Comparison of ENCODE assay signal across 8 cellular contexts in the genomic region with DNA sequence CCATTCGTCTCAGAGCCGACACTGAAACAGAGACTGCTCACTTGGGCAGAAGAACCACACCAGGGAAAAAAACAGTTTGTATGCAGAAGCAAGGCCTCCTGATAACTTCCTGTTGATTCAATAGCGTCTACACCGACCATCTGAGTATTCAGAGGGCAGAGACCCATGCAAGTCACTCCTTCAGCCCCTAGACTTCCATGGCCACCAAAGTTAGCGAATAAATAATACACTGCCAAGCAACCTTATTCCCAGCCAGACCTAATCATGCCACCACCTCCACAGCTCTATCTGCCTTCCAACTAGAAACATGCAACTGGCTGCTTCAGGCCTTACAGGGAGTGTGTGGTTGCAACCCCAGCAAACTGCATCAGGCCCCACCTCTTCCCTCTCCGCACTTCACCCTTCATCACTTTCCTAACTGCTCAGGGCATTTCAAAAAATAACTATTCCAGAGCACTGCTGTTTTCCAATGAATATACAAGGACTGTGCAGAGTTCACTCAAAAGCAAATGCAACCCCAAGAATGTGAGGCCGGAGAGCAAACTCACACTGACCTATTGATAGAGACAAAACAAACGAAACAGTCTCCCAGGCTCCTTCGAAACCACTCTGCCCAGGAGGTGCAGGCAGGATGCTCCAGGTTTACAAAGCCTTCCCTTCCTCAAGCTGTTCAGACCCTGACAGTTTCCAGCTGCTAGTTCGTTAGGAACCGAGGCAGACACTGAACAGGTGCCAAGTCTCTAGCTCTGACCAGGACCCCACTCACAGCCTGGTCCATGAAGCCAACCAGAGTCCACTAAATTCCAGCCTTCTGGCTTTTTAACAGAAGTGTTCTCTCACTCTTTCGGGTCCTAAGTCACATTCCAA. TPM values are rescaled to one million over a fixed set of nuclear protein-coding genes. Genes with fewer than 3 reads are reported as not detected.
A peak's percentile ranks its signal among the peaks of the same experiment; 100 is the strongest.
DNase-seq lines count a peak whose midpoint lies in the region; ATAC-seq and TF ChIP-seq lines count a peak whose summit lies in the region.

No MANE protein-coding gene starts in this region.

- ATAC-seq in naive thymus-derived CD4-positive, alpha-beta T cell = no peak

- H3K9me3 ChIP-seq in colonic mucosa = no peaks in the 10 kb centered on the region
- H3K9me3 ChIP-seq in naive thymus-derived CD4-positive, alpha-beta T cell (ENCODE audit: control insufficient read depth in 2 of 3, low read length in 3 of 3) = no peaks in the 10 kb centered on the region

- H3K27me3 ChIP-seq in colonic mucosa = no peaks in the 10 kb centered on the region
- no peaks in the 10 kb centered on the region for H3K27me3 ChIP-seq in naive thymus-derived CD4-positive, alpha-beta T cell (ENCODE audit: control insufficient read depth in 2 of 2, insufficient read depth in 2 of 2, low read length in 2 of 2)

- peak overlapping the region in 1 of 2 donors; percentile 84 for H3K9ac ChIP-seq in colonic mucosa (ENCODE audit: low read depth in 2 of 2, low read length in 2 of 2)

- H3K4me1 ChIP-seq in colonic mucosa = peaks cover 45% of the 10 kb centered on the region
- H3K4me1 ChIP-seq in naive thymus-derived CD4-positive, alpha-beta T cell (ENCODE audit: control insufficient read depth in 2 of 2, insufficient read depth in 2 of 2, low read length in 2 of 2) = peaks cover 63 to 69% of the 10 kb centered on the region in 2 donors

- POLR2A ChIA-PET in naive thymus-derived CD4-positive, alpha-beta T cell (lab: Charles Lee) = interaction anchor here (0.5 to 1.8 kb wide), 7 partner anchors 9 to 1784 kb away, joined by 3 to 8 read pairs (median 4); partner anchors contain the start of genes HAPSTR1 and NUBP1

- H3K4me3 ChIP-seq in colonic mucosa = no peak overlapping the region
- H3K4me3 ChIP-seq in naive thymus-derived CD4-positive, alpha-beta T cell (ENCODE audit: low read length) = peak overlapping the region; percentile 24

- intact Hi-C loops in colonic mucosa (cut with DNase I) = loop anchor here (5.0 kb wide), 1 partner anchor 38 kb away; no protein-coding TSS in a partner anchor
- intact Hi-C loops in naive thymus-derived CD4-positive, alpha-beta T cell (cut with micrococcal nuclease) = loop anchor here (1.0 to 10.0 kb wide), 12 partner anchors 9 to 1982 kb away; partner anchors contain the start of genes METTL22 (in 2 of the 2), CARHSP1 (in 1 of the 2), CLEC16A (in 1 of the 2) and DEXI (in 1 of the 2)

- peak overlapping the region; percentile 64 for H3K27ac ChIP-seq in colonic mucosa
- H3K27ac ChIP-seq in naive thymus-derived CD4-positive, alpha-beta T cell (ENCODE audit: low read depth, low read length) = peak overlapping the region; percentile 53

- peaks cover 60 to 77% (median 70%) of the 10 kb centered on the region in 7 donors for H3K4me1 Mint-ChIP-seq in naive thymus-derived CD4-positive, alpha-beta T cell

- no peaks in the 10 kb centered on the region for H3K36me3 ChIP-seq in colonic mucosa
- no peaks in the 10 kb centered on the region for H3K36me3 ChIP-seq in naive thymus-derived CD4-positive, alpha-beta T cell (ENCODE audit: control insufficient read depth in 2 of 3, insufficient read depth in 3 of 3, low read length in 3 of 3)

- H3K36me3 Mint-ChIP-seq in naive thymus-derived CD4-positive, alpha-beta T cell = peaks cover 0 to 11% (median 0%) of the 10 kb centered on the region in 5 donors

- DNase-seq in ELR (ENCODE audit: low read depth) (peak; percentile 43), NAMALWA (ENCODE audit: low spot score) (peak; percentile 73), colonic mucosa (peak; percentile 42), anterior cingulate cortex (lab: John Stamatoyannopoulos, UW) (no peak), NCI-H2107 treated with DMSO at 0.1 percent for 48 hours (lab: John Stamatoyannopoulos, UW; ENCODE audit: unreplicated experiment) (no peak), GM19240 (ENCODE audit: insufficient read length, low spot score) (no peak)
- peak in 4 of 9 donors; percentile 32 to 36 (median 34) for DNase-seq in naive thymus-derived CD4-positive, alpha-beta T cell
- no peak for DNase-seq in activated CD4-positive, CD25-positive, alpha-beta regulatory T cell treated with anti-CD3 and anti-CD28 coated beads, Interleukin-2, amount 50 U/mL, for 72 hours

- peak overlapping the region; percentile 45 to 94 (median 87) for H3K27ac Mint-ChIP-seq in naive thymus-derived CD4-positive, alpha-beta T cell

- peaks cover 0 to 2% (median 0%) of the 10 kb centered on the region in 11 donors for H3K9me3 Mint-ChIP-seq in naive thymus-derived CD4-positive, alpha-beta T cell

- CTCF ChIA-PET in naive thymus-derived CD4-positive, alpha-beta T cell (lab: Charles Lee) = interaction anchor here (1.0 to 1.2 kb wide), 2 partner anchors 20 to 165 kb away, joined by 3 read pairs; no protein-coding TSS in a partner anchor

- no peak for TF ChIP-seq CTCF in colonic mucosa (IDR thresholded peaks at IDR 0.05)

- peak overlapping the region; percentile 80 to 98 (median 93) for H3K4me3 Mint-ChIP-seq in naive thymus-derived CD4-positive, alpha-beta T cell

- H3K27me3 Mint-ChIP-seq in naive thymus-derived CD4-positive, alpha-beta T cell = no peaks in the 10 kb centered on the region

RNA-seq across cellular contexts. Expression of gene USP7, which starts 3.6 kb away (rescaled TPM):
- total RNA-seq in colonic mucosa = 100 to 1,000 TPM; 147 to 176 TPM
- 100 to 1,000 TPM; 175 to 261 (median 178) TPM for total RNA-seq in naive thymus-derived CD4-positive, alpha-beta T cell
- 1 to 10 TPM; 8.9 to 9.0 TPM for polyA plus RNA-seq in naive thymus-derived CD4-positive, alpha-beta T cell

Comparison
In these comparisons a context has a peak if more than half of its experiments do, and no peak if none do; other contexts are left out.
1. DNase-seq: peak in ELR (single experiment), NAMALWA (single experiment) and colonic mucosa (single experiment); none in anterior cingulate cortex (0 of 58), activated CD4-positive, CD25-positive, alpha-beta regulatory T cell treated with anti-CD3 and anti-CD28 coated beads, Interleukin-2, amount 50 U/mL, for 72 hours (single experiment), NCI-H2107 treated with DMSO at 0.1 percent for 48 hours (single experiment) and GM19240 (single experiment).